ENCODE assay signal across 10 cellular contexts in the genomic region with DNA sequence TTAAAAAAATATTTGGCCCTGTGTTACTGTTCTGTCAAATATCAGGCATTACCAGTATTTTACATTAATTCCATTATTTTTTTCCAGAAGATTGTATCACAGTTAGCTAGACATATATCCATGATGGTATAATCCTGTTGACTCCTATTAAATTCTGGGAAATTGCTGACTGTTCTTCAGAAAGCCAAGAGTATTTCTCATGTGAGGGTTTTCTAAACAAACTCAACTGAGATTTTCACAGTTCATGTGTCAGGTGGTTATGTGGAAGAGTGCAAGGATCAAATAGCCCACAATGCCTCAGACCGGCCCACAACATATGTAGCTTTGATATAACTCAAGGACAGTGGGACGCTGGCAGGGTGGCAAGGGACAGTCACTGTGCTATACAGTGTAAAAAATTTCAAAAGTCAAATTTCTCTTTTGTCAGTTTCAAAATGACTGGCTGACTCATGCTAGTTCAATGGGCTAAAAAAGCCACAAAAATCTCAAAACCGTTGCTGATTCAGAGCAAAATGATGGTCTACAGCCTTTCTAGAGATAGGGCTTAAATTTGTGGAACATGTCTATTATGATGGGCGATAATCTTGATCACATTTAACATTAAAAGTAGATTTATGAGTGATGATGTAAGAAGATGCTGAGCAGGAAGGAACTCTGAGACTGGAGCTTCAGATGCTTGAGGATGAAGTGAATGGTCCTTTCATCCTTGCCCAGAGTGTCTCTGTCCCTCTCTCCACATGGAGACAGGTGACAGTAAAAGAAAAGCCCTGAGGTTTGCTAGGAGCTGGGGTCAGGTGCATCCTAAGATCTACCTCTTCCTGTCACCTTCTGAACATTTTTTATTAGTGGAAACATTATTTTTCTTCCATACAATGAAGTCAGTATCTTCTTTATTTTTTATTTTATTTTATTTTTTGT.
A peak's percentile ranks its signal among the peaks of the same experiment; 100 is the strongest.
DNase-seq lines count a peak whose midpoint lies in the region; ATAC-seq, FAIRE-seq and TF ChIP-seq lines count a peak whose summit lies in the region.
"Had no signal": no experiment of that assay in that cellular context is flagged by ENCODE, and none has a peak within 500 bp of the region (broad histone marks: within the 10 kb centered on the region; RNA-seq: fewer than 3 reads in every experiment).

No MANE protein-coding gene starts in this region.

- no peaks in the 10 kb centered on the region for H3K27me3 Mint-ChIP-seq in activated CD8-positive, alpha-beta T cell treated with anti-CD3 and anti-CD28 coated beads for 36 hours
- no peaks in the 10 kb centered on the region for H3K27me3 Mint-ChIP-seq in activated CD8-positive, alpha-beta T cell treated with anti-CD3 and anti-CD28 coated beads, Interleukin-2, amount 10 ng/mL, durations not matched to agents 7 days and 5 days (ENCODE audit: low read depth)
- H3K27me3 Mint-ChIP-seq in stimulated activated naive B cell treated with anti-CD40 and anti-IgM and Interleukin-4, amounts not matched to agents 10 μg/mL and 1 μg/mL and 100 μg/mL, for 72 hours: peaks cover 6 to 13% of the 10 kb centered on the region in 2 donors
- H3K27me3 Mint-ChIP-seq in CD8-positive, alpha-beta memory T cell: no peaks in the 10 kb centered on the region

- no peak overlapping the region for H3K27ac ChIP-seq in CD8-positive, alpha-beta memory T cell (ENCODE audit: low read depth, low read length)
- no peak overlapping the region for H3K27ac ChIP-seq in suprapubic skin
- H3K27ac ChIP-seq: BLaER1, VCaP had no signal

- TF ChIP-seq POLR2A in suprapubic skin (IDR thresholded peaks at IDR 0.05): no peak

- 60% methylated on average over 4 of the region's 4 CpGs for WGBS in suprapubic skin

- H3K9me3 ChIP-seq in CD8-positive, alpha-beta memory T cell (ENCODE audit: low read length): no peaks in the 10 kb centered on the region
- H3K9me3 ChIP-seq in suprapubic skin: no peaks in the 10 kb centered on the region
- H3K9me3 ChIP-seq: BLaER1 had no signal

- peak; percentile 43 for DNase-seq in activated CD8-positive, alpha-beta T cell treated with anti-CD3 and anti-CD28 coated beads for 36 hours
- no peak for DNase-seq in activated CD8-positive, alpha-beta T cell treated with anti-CD3 and anti-CD28 coated beads, Interleukin-2, amount 10 ng/mL, durations not matched to agents 7 days and 5 days
- DNase-seq in SW 1271 (lab: John Stamatoyannopoulos, UW): peak; percentile 30 to 75
- DNase-seq in stimulated activated naive B cell treated with anti-CD40 and anti-IgM and Interleukin-4, amounts not matched to agents 10 μg/mL and 1 μg/mL and 100 μg/mL, for 72 hours: no peak
- no peak for DNase-seq in D721Med (ENCODE audit: insufficient read length, low spot score)
- DNase-seq in CD8-positive, alpha-beta memory T cell: no peak
- DNase-seq in suprapubic skin (ENCODE audit: low spot score in 2 of 2): no peak

- no peak for TF ChIP-seq CTCF in activated CD8-positive, alpha-beta T cell treated with anti-CD3 and anti-CD28 coated beads for 36 hours (IDR thresholded peaks at IDR 0.05)
- no peak for TF ChIP-seq CTCF in D721Med (IDR thresholded peaks at IDR 0.05; ENCODE audit: insufficient read depth, missing control alignments)
- no peak for TF ChIP-seq CTCF in suprapubic skin (IDR thresholded peaks at IDR 0.05)

- peak; percentile 72 for ATAC-seq in activated CD8-positive, alpha-beta T cell treated with anti-CD3 and anti-CD28 coated beads for 36 hours
- ATAC-seq in activated CD8-positive, alpha-beta T cell treated with anti-CD3 and anti-CD28 coated beads, Interleukin-2, amount 10 ng/mL, durations not matched to agents 7 days and 5 days: no peak
- ATAC-seq in HG03045 (IDR thresholded peaks at IDR 0.05; ENCODE audit: unreplicated experiment): peak; percentile 60
- ATAC-seq in stimulated activated naive B cell treated with anti-CD40 and anti-IgM and Interleukin-4, amounts not matched to agents 10 μg/mL and 1 μg/mL and 100 μg/mL, for 72 hours (replicated peaks): peak; percentile 67

- H3K4me1 ChIP-seq in CD8-positive, alpha-beta memory T cell (ENCODE audit: insufficient read depth, low read length): no peaks in the 10 kb centered on the region
- H3K4me1 ChIP-seq in suprapubic skin: no peaks in the 10 kb centered on the region

- CTCF ChIA-PET in activated CD8-positive, alpha-beta T cell treated with anti-CD3 and anti-CD28 coated beads for 36 hours (lab: Charles Lee): interaction anchor here (1.2 kb wide), 1 partner anchor 330 kb away, joined by 3 read pairs; no protein-coding TSS in a partner anchor
- CTCF ChIA-PET in activated CD8-positive, alpha-beta T cell treated with anti-CD3 and anti-CD28 coated beads, Interleukin-2, amount 10 ng/mL, durations not matched to agents 7 days and 5 days (lab: Charles Lee): no interaction called here
- CTCF ChIA-PET in CD8-positive, alpha-beta memory T cell (lab: Charles Lee): no interaction called here

- H3K36me3 ChIP-seq in CD8-positive, alpha-beta memory T cell (ENCODE audit: insufficient read depth, low read length): no peaks in the 10 kb centered on the region
- no peaks in the 10 kb centered on the region for H3K36me3 ChIP-seq in suprapubic skin
- H3K36me3 ChIP-seq: BLaER1 had no signal

- peaks cover 7% of the 10 kb centered on the region for H3K4me1 Mint-ChIP-seq in activated CD8-positive, alpha-beta T cell treated with anti-CD3 and anti-CD28 coated beads for 36 hours (ENCODE audit: low read depth)
- H3K4me1 Mint-ChIP-seq in activated CD8-positive, alpha-beta T cell treated with anti-CD3 and anti-CD28 coated beads, Interleukin-2, amount 10 ng/mL, durations not matched to agents 7 days and 5 days (ENCODE audit: low read depth): peaks cover 4% of the 10 kb centered on the region
- H3K4me1 Mint-ChIP-seq in stimulated activated naive B cell treated with anti-CD40 and anti-IgM and Interleukin-4, amounts not matched to agents 10 μg/mL and 1 μg/mL and 100 μg/mL, for 72 hours: no peaks in the 10 kb centered on the region
- H3K4me1 Mint-ChIP-seq in CD8-positive, alpha-beta memory T cell: no peaks in the 10 kb centered on the region

- FAIRE-seq in D721Med (lab: Jason Lieb, UNC): no peak

- H3K4me3 ChIP-seq in CD8-positive, alpha-beta memory T cell (ENCODE audit: low read length): no peak overlapping the region
- H3K4me3 ChIP-seq in suprapubic skin: no peak overlapping the region
- H3K4me3 ChIP-seq: BLaER1 had no signal

- no peaks in the 10 kb centered on the region for H3K27me3 ChIP-seq in CD8-positive, alpha-beta memory T cell (ENCODE audit: insufficient read depth, low read length, poor library complexity, severe bottlenecking)
- no peaks in the 10 kb centered on the region for H3K27me3 ChIP-seq in suprapubic skin
- H3K27me3 ChIP-seq: BLaER1 had no signal

- H3K36me3 Mint-ChIP-seq in activated CD8-positive, alpha-beta T cell treated with anti-CD3 and anti-CD28 coated beads for 36 hours (ENCODE audit: low read depth): no peaks in the 10 kb centered on the region
- H3K36me3 Mint-ChIP-seq in activated CD8-positive, alpha-beta T cell treated with anti-CD3 and anti-CD28 coated beads, Interleukin-2, amount 10 ng/mL, durations not matched to agents 7 days and 5 days (ENCODE audit: low read depth): no peaks in the 10 kb centered on the region
- no peaks in the 10 kb centered on the region for H3K36me3 Mint-ChIP-seq in stimulated activated naive B cell treated with anti-CD40 and anti-IgM and Interleukin-4, amounts not matched to agents 10 μg/mL and 1 μg/mL and 100 μg/mL, for 72 hours
- H3K36me3 Mint-ChIP-seq in CD8-positive, alpha-beta memory T cell: no peaks in the 10 kb centered on the region

- no peak overlapping the region for H3K4me3 Mint-ChIP-seq in activated CD8-positive, alpha-beta T cell treated with anti-CD3 and anti-CD28 coated beads for 36 hours
- no peak overlapping the region for H3K4me3 Mint-ChIP-seq in activated CD8-positive, alpha-beta T cell treated with anti-CD3 and anti-CD28 coated beads, Interleukin-2, amount 10 ng/mL, durations not matched to agents 7 days and 5 days
- H3K4me3 Mint-ChIP-seq in stimulated activated naive B cell treated with anti-CD40 and anti-IgM and Interleukin-4, amounts not matched to agents 10 μg/mL and 1 μg/mL and 100 μg/mL, for 72 hours: no peak overlapping the region
- no peak overlapping the region for H3K4me3 Mint-ChIP-seq in CD8-positive, alpha-beta memory T cell

- no peaks in the 10 kb centered on the region for H3K9me3 Mint-ChIP-seq in activated CD8-positive, alpha-beta T cell treated with anti-CD3 and anti-CD28 coated beads for 36 hours
- no peaks in the 10 kb centered on the region for H3K9me3 Mint-ChIP-seq in activated CD8-positive, alpha-beta T cell treated with anti-CD3 and anti-CD28 coated beads, Interleukin-2, amount 10 ng/mL, durations not matched to agents 7 days and 5 days (ENCODE audit: insufficient read depth)
- H3K9me3 Mint-ChIP-seq in stimulated activated naive B cell treated with anti-CD40 and anti-IgM and Interleukin-4, amounts not matched to agents 10 μg/mL and 1 μg/mL and 100 μg/mL, for 72 hours: no peaks in the 10 kb centered on the region
- H3K9me3 Mint-ChIP-seq in CD8-positive, alpha-beta memory T cell: peaks cover 0 to 4% (median 0%) of the 10 kb centered on the region in 5 donors

- POLR2A ChIA-PET in activated CD8-positive, alpha-beta T cell treated with anti-CD3 and anti-CD28 coated beads for 36 hours (lab: Charles Lee): no interaction called here
- POLR2A ChIA-PET in activated CD8-positive, alpha-beta T cell treated with anti-CD3 and anti-CD28 coated beads, Interleukin-2, amount 10 ng/mL, durations not matched to agents 7 days and 5 days (lab: Charles Lee): no interaction called here
- POLR2A ChIA-PET in CD8-positive, alpha-beta memory T cell (lab: Charles Lee): no interaction called here

- intact Hi-C loops in activated CD8-positive, alpha-beta T cell treated with anti-CD3 and anti-CD28 coated beads for 36 hours (cut with micrococcal nuclease): no loop called here

- TF ChIP-seq EP300 in suprapubic skin (IDR thresholded peaks at IDR 0.05): no peak

- H3K27ac Mint-ChIP-seq in activated CD8-positive, alpha-beta T cell treated with anti-CD3 and anti-CD28 coated beads for 36 hours: no peak overlapping the region
- H3K27ac Mint-ChIP-seq in activated CD8-positive, alpha-beta T cell treated with anti-CD3 and anti-CD28 coated beads, Interleukin-2, amount 10 ng/mL, durations not matched to agents 7 days and 5 days: no peak overlapping the region
- no peak overlapping the region for H3K27ac Mint-ChIP-seq in stimulated activated naive B cell treated with anti-CD40 and anti-IgM and Interleukin-4, amounts not matched to agents 10 μg/mL and 1 μg/mL and 100 μg/mL, for 72 hours
- no peak overlapping the region for H3K27ac Mint-ChIP-seq in CD8-positive, alpha-beta memory T cell

Comparison
In these comparisons a context has a peak if more than half of its experiments do, and no peak if none do; other contexts are left out.
1. DNase-seq: peak in activated CD8-positive, alpha-beta T cell treated with anti-CD3 and anti-CD28 coated beads for 36 hours (single experiment) and SW 1271 (2 of 2); none in activated CD8-positive, alpha-beta T cell treated with anti-CD3 and anti-CD28 coated beads, Interleukin-2, amount 10 ng/mL, durations not matched to agents 7 days and 5 days (single experiment), stimulated activated naive B cell treated with anti-CD40 and anti-IgM and Interleukin-4, amounts not matched to agents 10 μg/mL and 1 μg/mL and 100 μg/mL, for 72 hours (single experiment), D721Med (single experiment), CD8-positive, alpha-beta memory T cell (0 of 5) and suprapubic skin (0 of 2).